In genomic region chr2:29580223-29580622, GRCh38 we compare ENCODE assay signal across 16 cellular contexts.
A peak's percentile ranks its signal among the peaks of the same experiment; 100 is the strongest.
DNase-seq lines count a peak whose midpoint lies in the region.
"Had no signal": no experiment of that assay in that cellular context is flagged by ENCODE, and none has a peak within 500 bp of the region (broad histone marks: within the 10 kb centered on the region; RNA-seq: fewer than 3 reads in every experiment).

No MANE protein-coding gene starts in this region.

- peak; percentile 14 for DNase-seq in NCI-H82 (lab: John Stamatoyannopoulos, UW)
- no peak for DNase-seq in NCI-H82 treated with DMSO at 0.1 percent for 48 hours (lab: John Stamatoyannopoulos, UW; ENCODE audit: unreplicated experiment)
- peak; percentile 50 for DNase-seq in NCI-H2227 (lab: John Stamatoyannopoulos, UW; ENCODE audit: unreplicated experiment)
- peak; percentile 72 for DNase-seq in fibroblast of gingiva (ENCODE audit: low read depth)
- DNase-seq in NCI-H524 (lab: John Stamatoyannopoulos, UW) = no peak
- DNase-seq in NAMALWA (ENCODE audit: low spot score) = no peak
- no peak for DNase-seq in NK-92 treated with Interleukin-12 subunit alpha and Interleukin-12 subunit beta, amount 100 ng/mL, for 24 hours (lab: John Stamatoyannopoulos, UW)
- DNase-seq in C1 segment of cervical spinal cord (lab: John Stamatoyannopoulos, UW) = no peak
- DNase-seq: Calu3; CD4-positive, alpha-beta T cell; DMS79 treated with DMSO at 0.1 percent for 48 hours; H9; NCI-H1048; NCI-H146; NCI-H345; Right ventricle myocardium superior had no signal

Comparison
In these comparisons a context has a peak if more than half of its experiments do, and no peak if none do; other contexts are left out.
1. DNase-seq: peak in NCI-H82 (single experiment), NCI-H2227 (single experiment) and fibroblast of gingiva (single experiment); none in NCI-H82 treated with DMSO at 0.1 percent for 48 hours (single experiment), NCI-H524 (0 of 2), NAMALWA (single experiment), NK-92 treated with Interleukin-12 subunit alpha and Interleukin-12 subunit beta, amount 100 ng/mL, for 24 hours (single experiment) and C1 segment of cervical spinal cord (0 of 14).